8 cellular contexts compared by ENCODE assay signal in the genomic region with DNA sequence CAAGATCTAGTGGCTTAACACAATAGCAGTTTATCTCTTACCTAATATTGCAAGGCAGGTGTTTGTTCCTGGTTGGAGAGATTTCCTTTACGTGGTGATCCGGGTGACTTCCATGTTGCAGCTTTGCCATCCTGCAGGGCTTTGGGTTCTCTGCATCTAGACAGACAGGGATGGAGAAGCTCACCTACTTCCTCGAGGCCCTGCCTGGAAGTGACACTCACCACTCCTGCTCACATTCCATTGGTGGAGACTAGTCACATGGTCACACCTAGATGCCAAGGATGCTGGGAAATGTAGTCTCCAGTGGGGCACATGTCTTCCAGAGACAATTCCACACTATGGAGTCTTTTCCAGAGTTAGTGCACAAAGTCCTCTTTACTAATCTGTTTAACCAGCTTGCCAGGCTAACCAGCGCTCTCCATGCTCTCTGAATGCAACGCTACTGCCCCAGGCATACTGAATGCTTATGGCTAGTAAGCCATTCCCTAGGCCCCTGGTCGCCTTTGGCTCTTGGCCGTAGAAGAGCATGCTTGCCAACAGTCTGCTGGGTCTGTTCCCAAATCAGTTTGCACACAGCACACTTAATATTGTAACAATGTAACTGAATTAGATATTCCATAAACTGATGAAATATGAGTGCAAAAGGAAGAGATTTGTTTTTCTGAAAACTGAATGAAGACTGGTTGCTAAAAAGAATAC. TPM values are rescaled to one million over a fixed set of nuclear protein-coding genes. Genes with fewer than 3 reads are reported as not detected.
DNase-seq lines count a peak whose midpoint lies in the region; ATAC-seq and TF ChIP-seq lines count a peak whose summit lies in the region.

No MANE protein-coding gene starts in this region.

- peaks cover 16% of the 10 kb centered on the region; the same call in 1 of the 2 replicates for H3K27me3 ChIP-seq in KMS-11 (ENCODE audit: insufficient read depth, low read depth)

- H3K4me3 ChIP-seq in KMS-11 (IDR thresholded peaks at IDR 0.05; ENCODE audit: insufficient read depth, low read depth, low read length) (no peak overlapping the region), astrocyte of the spinal cord (ENCODE audit: low read depth, low read length) (no peak overlapping the region)

- peaks cover 35% of the 10 kb centered on the region for H3K4me1 Mint-ChIP-seq in osteocyte (ENCODE audit: unreplicated experiment)

- no peaks in the 10 kb centered on the region for H3K4me1 ChIP-seq in KMS-11 (ENCODE audit: low read depth, poor library complexity, severe bottlenecking)

- H3K9ac ChIP-seq in KMS-11: no peak overlapping the region

- DNase-seq in ELR (ENCODE audit: low read depth) (peak; percentile 81), RWPE1 (ENCODE audit: low spot score) (peak; percentile 97), astrocyte of the spinal cord (ENCODE audit: low read depth, low spot score) (peak; percentile 56), hippocampal formation (lab: John Stamatoyannopoulos, UW) (peak; percentile 58 to 70), osteocyte (ENCODE audit: extremely low spot score, unreplicated experiment) (no peak)
- DNase-seq in stimulated activated CD4-positive, alpha-beta T cell treated with anti-CD3 and anti-CD28 coated beads, Interleukin-2, amount 100 ng/mL, for 4 hours (ENCODE audit: low read depth): peak; percentile 13

- peaks cover 4% of the 10 kb centered on the region for H3K9me3 Mint-ChIP-seq in osteocyte (ENCODE audit: unreplicated experiment)

- H3K79me2 ChIP-seq in KMS-11 (ENCODE audit: insufficient read depth, low read depth): no peaks in the 10 kb centered on the region

- no peaks in the 10 kb centered on the region for H3K27me3 Mint-ChIP-seq in osteocyte (ENCODE audit: unreplicated experiment)

- in situ Hi-C loops in astrocyte of the spinal cord (cut with HindIII; ENCODE audit: low sequenced_read_pairs): no loop called here

- TF ChIP-seq CTCF in KMS-11 (conservative IDR thresholded peaks at IDR 0.05; ENCODE audit: low read depth, low read length) (no peak), RWPE1 (conservative IDR thresholded peaks at IDR 0.05; ENCODE audit: low read depth) (no peak), astrocyte of the spinal cord (IDR thresholded peaks at IDR 0.05; ENCODE audit: low read depth, low read length) (no peak), osteocyte (IDR thresholded peaks at IDR 0.05) (no peak)

- CTCF ChIA-PET in RWPE1 (lab: Yijun Ruan, JAX): interaction anchor here (0.6 to 7.1 kb wide), 4 partner anchors 32 to 340 kb away, joined by 3 to 39 read pairs (median 3); no protein-coding TSS in a partner anchor

- H3K27ac ChIP-seq in KMS-11 (no peak overlapping the region), RWPE1 (no peak overlapping the region)

- peaks cover 4% of the 10 kb centered on the region for H3K36me3 Mint-ChIP-seq in osteocyte (ENCODE audit: unreplicated experiment)

- peak overlapping the region; percentile 19; the same call in 1 of the 2 replicates for H2AFZ ChIP-seq in KMS-11 (ENCODE audit: low read depth)

- H3K4me3 Mint-ChIP-seq in osteocyte (ENCODE audit: unreplicated experiment): no peak overlapping the region

- ATAC-seq in GM18858 (IDR thresholded peaks at IDR 0.05; ENCODE audit: unreplicated experiment): no peak

- no peaks in the 10 kb centered on the region for H4K20me1 ChIP-seq in KMS-11 (ENCODE audit: insufficient read depth)

- no peak overlapping the region for H3K27ac Mint-ChIP-seq in osteocyte (ENCODE audit: unreplicated experiment)

- no peaks in the 10 kb centered on the region for H3K36me3 ChIP-seq in KMS-11 (ENCODE audit: insufficient read depth)

- POLR2A ChIA-PET in RWPE1 (lab: Yijun Ruan, JAX; ENCODE audit: low non-redundant PET): no interaction called here

- H3K4me2 ChIP-seq in KMS-11: peak overlapping the region; percentile 23; the same call in 1 of the 2 replicates

RNA-seq across cellular contexts. Expression of gene KCNK15, which starts 6.7 kb away (rescaled TPM):
- total RNA-seq in osteocyte: 17.5 and 21.5 TPM in 2 replicates

RNA-seq across cellular contexts. Expression of gene CCN5, which starts 23.8 kb away (rescaled TPM):
- 18.2 and 24.0 TPM in 2 replicates for total RNA-seq in osteocyte
